Comparison of ENCODE assay signal across 27 cellular contexts in the genomic region with DNA sequence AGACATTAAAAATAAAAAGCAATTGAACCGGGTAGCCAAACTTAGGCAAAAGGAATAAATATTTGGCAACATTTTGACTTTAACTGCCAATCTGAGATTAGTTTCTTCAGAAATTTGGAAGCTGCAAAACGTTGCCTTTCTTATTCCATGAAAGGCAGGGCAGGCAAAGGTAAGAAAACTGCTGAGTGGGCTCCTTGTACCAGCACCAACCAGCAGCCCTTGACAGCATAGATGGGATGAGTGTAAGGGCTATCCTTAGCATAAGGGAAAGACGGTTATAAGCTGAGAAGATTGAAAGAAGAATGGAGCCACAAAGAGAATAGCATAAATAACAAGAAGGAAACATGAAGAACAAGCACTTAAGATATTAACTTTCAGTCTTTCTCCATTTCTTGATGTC. TPM values are rescaled to one million over a fixed set of nuclear protein-coding genes. Genes with fewer than 3 reads are reported as not detected.
DNase-seq lines count a peak whose midpoint lies in the region; ATAC-seq, FAIRE-seq and TF ChIP-seq lines count a peak whose summit lies in the region.
"Had no signal": no experiment of that assay in that cellular context is flagged by ENCODE, and none has a peak within 500 bp of the region (broad histone marks: within the 10 kb centered on the region; RNA-seq: fewer than 3 reads in every experiment).

No MANE protein-coding gene starts in this region.

- intact Hi-C loops in activated CD4-positive, alpha-beta T cell treated with anti-CD3 and anti-CD28 coated beads, Interleukin-2, amount 10 ng/mL, durations not matched to agents 24 days and 14 days (cut with micrococcal nuclease): no loop called here
- intact Hi-C loops in activated CD4-positive, alpha-beta T cell treated with anti-CD3 and anti-CD28 coated beads for 36 hours (cut with DNase I, micrococcal nuclease): loop anchor here in 1 of 2 experiments (10.0 kb wide), 1 partner anchor 113 kb away; no protein-coding TSS in a partner anchor

- no peaks in the 10 kb centered on the region for H3K9me3 Mint-ChIP-seq in activated CD4-positive, alpha-beta T cell treated with anti-CD3 and anti-CD28 coated beads, Interleukin-2, amount 10 ng/mL, durations not matched to agents 24 days and 14 days
- no peaks in the 10 kb centered on the region for H3K9me3 Mint-ChIP-seq in activated CD4-positive, alpha-beta T cell treated with anti-CD3 and anti-CD28 coated beads for 36 hours (ENCODE audit: low read depth)
- H3K9me3 Mint-ChIP-seq: IgD-negative memory B cell had no signal

- H3K36me3 ChIP-seq in HUES48 (ENCODE audit: control insufficient read depth, insufficient read depth, low read length) (peaks cover 92% of the 10 kb centered on the region), H1 (ENCODE audit: control insufficient read depth in 2 of 4, insufficient read depth in 4 of 4, low read length in 3 of 4) (peaks cover 14 to 85% (median 56%) of the 10 kb centered on the region in 4 experiments), smooth muscle cell (ENCODE audit: low read depth) (peaks cover 9% of the 10 kb centered on the region)

- H3K4me1 ChIP-seq in HUES48 (ENCODE audit: control insufficient read depth, insufficient read depth, low read length): no peaks in the 10 kb centered on the region
- H3K4me1 ChIP-seq in H1 (replicated peaks in 1 of 4; ENCODE audit: control insufficient read depth in 3 of 4, insufficient read depth in 4 of 4, low read length in 3 of 4): no peaks in the 10 kb centered on the region
- no peaks in the 10 kb centered on the region for H3K4me1 ChIP-seq in smooth muscle cell (ENCODE audit: low read depth)
- H3K4me1 ChIP-seq: testis had no signal

- H3K18ac ChIP-seq in H1 (ENCODE audit: extremely low read depth, low read length): no peak overlapping the region

- no peak overlapping the region for H2AK5ac ChIP-seq in H1 (ENCODE audit: low read depth, low read length)

- WGBS in H1 (ENCODE audit: extremely low coverage in 1 of 2, insufficient coverage in 1 of 2, insufficient read length in 1 of 2, insufficient replicate concordance in 2 of 2, low coverage in 1 of 2, low lambda C conversion rate in 2 of 2, missing lambda C conversion rate in 1 of 2), 2 experiments: 84% methylated on average over 3 of the region's 3 CpGs; no CpG with 5 or more reads in 1 of the 2 experiments
- 90% methylated on average over 3 of the region's 3 CpGs for WGBS in smooth muscle cell (ENCODE audit: low lambda C conversion rate)

- POLR2A ChIA-PET in activated CD4-positive, alpha-beta T cell treated with anti-CD3 and anti-CD28 coated beads for 36 hours (lab: Charles Lee): no interaction called here
- POLR2A ChIA-PET in H1 (lab: Charles Lee; ENCODE audit: partially characterized antibody): interaction anchor here (0.7 to 1.3 kb wide), 3 partner anchors 9 to 23 kb away, joined by 3 to 5 read pairs (median 4); no protein-coding TSS in a partner anchor

- no peak overlapping the region for H3K56ac ChIP-seq in H1 (replicated peaks; ENCODE audit: insufficient read length, low read depth, low read length)

- no peak for FAIRE-seq in H1 (lab: Jason Lieb, UNC)
- FAIRE-seq: GM19239 had no signal

- peaks cover 15% of the 10 kb centered on the region for H3K4me1 Mint-ChIP-seq in activated CD4-positive, alpha-beta T cell treated with anti-CD3 and anti-CD28 coated beads, Interleukin-2, amount 10 ng/mL, durations not matched to agents 24 days and 14 days
- peaks cover 10% of the 10 kb centered on the region for H3K4me1 Mint-ChIP-seq in activated CD4-positive, alpha-beta T cell treated with anti-CD3 and anti-CD28 coated beads for 36 hours

- no peaks in the 10 kb centered on the region for H3K27me3 Mint-ChIP-seq in activated CD4-positive, alpha-beta T cell treated with anti-CD3 and anti-CD28 coated beads, Interleukin-2, amount 10 ng/mL, durations not matched to agents 24 days and 14 days
- no peaks in the 10 kb centered on the region for H3K27me3 Mint-ChIP-seq in activated CD4-positive, alpha-beta T cell treated with anti-CD3 and anti-CD28 coated beads for 36 hours
- H3K27me3 Mint-ChIP-seq: IgD-negative memory B cell had no signal

- TF ChIP-seq POLR2A in H1 (IDR thresholded peaks at IDR 0.05; ENCODE audit: control extremely low read depth in 1 of 2, low read depth in 2 of 2, low read length in 2 of 2): no peak

- peaks cover 72% of the 10 kb centered on the region for H3K36me3 Mint-ChIP-seq in activated CD4-positive, alpha-beta T cell treated with anti-CD3 and anti-CD28 coated beads, Interleukin-2, amount 10 ng/mL, durations not matched to agents 24 days and 14 days (ENCODE audit: low read depth)
- peaks cover 32% of the 10 kb centered on the region for H3K36me3 Mint-ChIP-seq in activated CD4-positive, alpha-beta T cell treated with anti-CD3 and anti-CD28 coated beads for 36 hours (ENCODE audit: low read depth)
- H3K36me3 Mint-ChIP-seq: IgD-negative memory B cell had no signal

- no peak overlapping the region for H2BK5ac ChIP-seq in H1 (ENCODE audit: low read depth, low read length)

- CTCF ChIA-PET in activated CD4-positive, alpha-beta T cell treated with anti-CD3 and anti-CD28 coated beads for 36 hours (lab: Charles Lee): interaction anchor here (0.6 to 1.5 kb wide), 2 partner anchors 21 to 166 kb away, joined by 4 read pairs; no protein-coding TSS in a partner anchor
- CTCF ChIA-PET in H1 (lab: Charles Lee; ENCODE audit: partially characterized antibody): interaction anchor here (1.2 to 1.3 kb wide), 2 partner anchors 234 to 236 kb away, joined by 3 read pairs; no protein-coding TSS in a partner anchor

- H2BK12ac ChIP-seq in H1 (ENCODE audit: low read depth, low read length): no peak overlapping the region

- TF ChIP-seq CTCF in H1 (IDR thresholded peaks at IDR 0.05; ENCODE audit: control extremely low read depth in 1 of 3, insufficient read depth in 1 of 3, low read depth in 1 of 3, low read length in 3 of 3) (no peak), smooth muscle cell (IDR thresholded peaks at IDR 0.05; ENCODE audit: borderline replicate concordance, insufficient read depth, poor library complexity, severe bottlenecking) (no peak)

- H3K9me3 ChIP-seq in HUES48 (ENCODE audit: control insufficient read depth, insufficient read depth, low read length) (no peaks in the 10 kb centered on the region), H1 (ENCODE audit: insufficient read depth in 2 of 2, low read depth in 1 of 2, low read length in 1 of 2) (no peaks in the 10 kb centered on the region), smooth muscle cell (replicated peaks; ENCODE audit: low read depth) (no peaks in the 10 kb centered on the region)
- H3K9me3 ChIP-seq: heart right ventricle, testis had no signal

- no peak overlapping the region for H3K4me3 Mint-ChIP-seq in activated CD4-positive, alpha-beta T cell treated with anti-CD3 and anti-CD28 coated beads, Interleukin-2, amount 10 ng/mL, durations not matched to agents 24 days and 14 days
- no peak overlapping the region for H3K4me3 Mint-ChIP-seq in activated CD4-positive, alpha-beta T cell treated with anti-CD3 and anti-CD28 coated beads for 36 hours
- H3K4me3 Mint-ChIP-seq: IgD-negative memory B cell had no signal

- no peak overlapping the region for H3K9ac ChIP-seq in HUES48 (ENCODE audit: low read depth, low read length)
- no peak overlapping the region for H3K9ac ChIP-seq in H1 (replicated peaks in 1 of 4; ENCODE audit: extremely low read depth in 1 of 4, low read depth in 3 of 4, low read length in 3 of 4)
- H3K9ac ChIP-seq in smooth muscle cell (ENCODE audit: low read depth): no peak overlapping the region

- H3K27me3 ChIP-seq in HUES48 (ENCODE audit: control insufficient read depth, insufficient read depth, low read length): no peaks in the 10 kb centered on the region
- no peaks in the 10 kb centered on the region for H3K27me3 ChIP-seq in H1 (replicated peaks in 1 of 4; ENCODE audit: control insufficient read depth in 3 of 4, extremely low read depth in 1 of 4, insufficient read depth in 3 of 4, low read length in 3 of 4)
- no peaks in the 10 kb centered on the region for H3K27me3 ChIP-seq in smooth muscle cell (ENCODE audit: low read depth)
- H3K27me3 ChIP-seq: heart right ventricle, testis had no signal

- H3K79me2 ChIP-seq in H1 (ENCODE audit: control insufficient read depth in 1 of 2, insufficient read depth in 2 of 2, low read length in 2 of 2) (no peaks in the 10 kb centered on the region), smooth muscle cell (ENCODE audit: low read depth) (no peaks in the 10 kb centered on the region)

- no peaks in the 10 kb centered on the region for H3K79me1 ChIP-seq in H1 (ENCODE audit: low read depth, low read length)

- no peaks in the 10 kb centered on the region for H3K23me2 ChIP-seq in H1 (ENCODE audit: low read depth, low read length)

- H4K8ac ChIP-seq in H1 (ENCODE audit: extremely low read depth, insufficient read depth, low read length): no peak overlapping the region

- no peak for TF ChIP-seq RAD21 in H1 (IDR thresholded peaks at IDR 0.05 in 1 of 2, conservative IDR thresholded peaks at IDR 0.05 in 1 of 2; ENCODE audit: low read depth in 2 of 2, low read length in 2 of 2)

- no peak for TF ChIP-seq EP300 in H1 (IDR thresholded peaks at IDR 0.05; ENCODE audit: borderline replicate concordance in 1 of 2, low read depth in 2 of 2, low read length in 2 of 2)

- no peak overlapping the region for H3K4me2 ChIP-seq in H1 (ENCODE audit: insufficient read depth in 1 of 2, low read depth in 2 of 2, low read length in 2 of 2)
- no peak overlapping the region for H3K4me2 ChIP-seq in smooth muscle cell

- no peak for ATAC-seq in activated CD4-positive, alpha-beta T cell treated with anti-CD3 and anti-CD28 coated beads for 36 hours
- ATAC-seq in GM21447 (IDR thresholded peaks at IDR 0.05; ENCODE audit: unreplicated experiment) (no peak), GM21529 (IDR thresholded peaks at IDR 0.05; ENCODE audit: unreplicated experiment) (no peak)
- ATAC-seq: heart right ventricle, left lobe of liver had no signal

- no peak overlapping the region for H3K4ac ChIP-seq in H1 (replicated peaks; ENCODE audit: insufficient read length, low read depth, low read length)

- DNase-seq in activated CD4-positive, alpha-beta T cell treated with anti-CD3 and anti-CD28 coated beads, Interleukin-2, amount 10 ng/mL, durations not matched to agents 24 days and 14 days: no peak
- no peak for DNase-seq in activated CD4-positive, alpha-beta T cell treated with anti-CD3 and anti-CD28 coated beads for 36 hours
- DNase-seq in H1 (ENCODE audit: low read depth in 1 of 2, low spot score in 2 of 2) (no peak), smooth muscle cell (lab: John Stamatoyannopoulos, UW; ENCODE audit: unreplicated experiment) (no peak), AG08395 (ENCODE audit: low spot score) (no peak)
- DNase-seq: activated CD4-positive, alpha-beta T cell treated with anti-CD3 and anti-CD28 coated beads, Interleukin-2, amount 50 U/mL, for 1 hour; activated CD8-positive, alpha-beta memory T cell treated with anti-CD3 and anti-CD28 coated beads, Interleukin-2, amount 50 U/mL, for 48 hours; AML-193; amygdala; COR-L47; DMS79 treated with DMSO at 0.1 percent for 48 hours; foreskin fibroblast; heart right ventricle; NCI-H1417 treated with DMSO at 0.1 percent for 48 hours; NCI-H2107; NCI-H510A; NK-92 treated with Interleukin-12 subunit alpha and Interleukin-12 subunit beta, amount 100 ng/mL, for 24 hours; SHP77 treated with DMSO at 0.1 percent for 48 hours; SW 1271; testis had no signal

- H3K14ac ChIP-seq in H1 (ENCODE audit: insufficient read length): no peak overlapping the region

- H2BK120ac ChIP-seq in H1 (replicated peaks; ENCODE audit: low read depth, low read length): no peak overlapping the region

- no peak overlapping the region for H2BK20ac ChIP-seq in H1 (ENCODE audit: low read length)

- peaks cover 50% of the 10 kb centered on the region for H3F3A ChIP-seq in smooth muscle cell (ENCODE audit: low read depth)

- H3K27ac Mint-ChIP-seq in activated CD4-positive, alpha-beta T cell treated with anti-CD3 and anti-CD28 coated beads, Interleukin-2, amount 10 ng/mL, durations not matched to agents 24 days and 14 days: peak overlapping the region; percentile 60
- no peak overlapping the region for H3K27ac Mint-ChIP-seq in activated CD4-positive, alpha-beta T cell treated with anti-CD3 and anti-CD28 coated beads for 36 hours

- no peak overlapping the region for H3K4me3 ChIP-seq in HUES48 (ENCODE audit: low read depth, low read length)
- no peak overlapping the region for H3K4me3 ChIP-seq in H1 (ENCODE audit: extremely low read depth in 1 of 4, insufficient read depth in 2 of 4, low read depth in 3 of 4, low read length in 4 of 4)
- H3K4me3 ChIP-seq in smooth muscle cell: no peak overlapping the region
- H3K4me3 ChIP-seq: heart right ventricle, testis had no signal

- no peak overlapping the region for H3K23ac ChIP-seq in H1 (ENCODE audit: insufficient read length)

- H4K5ac ChIP-seq in H1 (ENCODE audit: insufficient read length, low read depth, low read length): no peak overlapping the region

- H2AFZ ChIP-seq in H1 (ENCODE audit: low read length) (no peak overlapping the region), smooth muscle cell (ENCODE audit: low read depth) (no peak overlapping the region)

- no peak overlapping the region for H2BK15ac ChIP-seq in H1 (ENCODE audit: low read length)

- H4K20me1 ChIP-seq in H1 (replicated peaks in 1 of 2; ENCODE audit: control insufficient read depth in 1 of 2, insufficient read depth in 2 of 2, low read length in 2 of 2) (peaks cover 0 to 5% of the 10 kb centered on the region in 2 experiments), smooth muscle cell (ENCODE audit: low read depth) (peaks cover 50% of the 10 kb centered on the region)

- no peak overlapping the region for H4K91ac ChIP-seq in H1 (replicated peaks; ENCODE audit: insufficient read length, low read length)

- H3K27ac ChIP-seq in HUES48 (ENCODE audit: low read depth, low read length): peak overlapping the region; percentile 11
- no peak overlapping the region for H3K27ac ChIP-seq in H1 (ENCODE audit: low read depth, low read length)
- peak overlapping the region; percentile 2 for H3K27ac ChIP-seq in smooth muscle cell (ENCODE audit: low read depth)
- H3K27ac ChIP-seq: 22Rv1, testis had no signal

RNA-seq across cellular contexts. Expression of gene AP3M1, which starts 28.6 kb away (rescaled TPM):
- total RNA-seq in activated CD4-positive, alpha-beta T cell treated with anti-CD3 and anti-CD28 coated beads, Interleukin-2, amount 10 ng/mL, durations not matched to agents 24 days and 14 days: 51.0 and 51.9 TPM in 2 replicates
- 10 to 100 TPM; 41.9 to 42.0 TPM for total RNA-seq in activated CD4-positive, alpha-beta T cell treated with anti-CD3 and anti-CD28 coated beads for 36 hours
- 38.9 and 41.5 TPM in 2 replicates for total RNA-seq in H1 (2021; fragmentation: NEBNext Ultra II Directional; extraction: Animal tissue kit (Norgen Biotek cat#: 25700))
- polyA plus RNA-seq in H1 (2011; rRNA removed) (15.3 and 23.9 TPM in 2 replicates), smooth muscle cell (18.3 and 29.1 TPM in 2 replicates)
- 28.4 TPM for polyA plus RNA-seq in H1 (2011; cell fraction: cytosol; rRNA removed)
- polyA plus RNA-seq in H1 (2011; cell fraction: nucleus; rRNA removed): 11.6 TPM
- 21.7 to 40.7 TPM (median 27.8 TPM) in 4 replicates for polyA plus RNA-seq in H1 (2012, experiment 1 of 2)
- polyA plus RNA-seq in H1 (2012, experiment 2 of 2): 2.5 TPM
- 23.0 TPM for polyA plus RNA-seq in H1 (2013, experiment 1 of 2)
- polyA plus RNA-seq in H1 (2013, experiment 2 of 2): 23.0 TPM
- 41.5 and 54.9 TPM in 2 replicates for polyA minus RNA-seq in H1 (2011; rRNA and poly(A)+ RNA removed)
- polyA minus RNA-seq in H1 (2011; cell fraction: cytosol; rRNA and poly(A)+ RNA removed): 27.5 TPM
- polyA minus RNA-seq in H1 (2011; cell fraction: nucleus; rRNA and poly(A)+ RNA removed): 32.2 TPM
- total RNA-seq in smooth muscle cell: 28.5 and 29.3 TPM in 2 replicates

RNA-seq across cellular contexts. Expression of gene ADK, which starts 29.0 kb away (rescaled TPM):
- total RNA-seq in activated CD4-positive, alpha-beta T cell treated with anti-CD3 and anti-CD28 coated beads, Interleukin-2, amount 10 ng/mL, durations not matched to agents 24 days and 14 days: 54.8 and 58.3 TPM in 2 replicates
- 10 to 100 TPM; 53.7 to 55.0 TPM for total RNA-seq in activated CD4-positive, alpha-beta T cell treated with anti-CD3 and anti-CD28 coated beads for 36 hours
- total RNA-seq in H1 (2021; fragmentation: NEBNext Ultra II Directional; extraction: Animal tissue kit (Norgen Biotek cat#: 25700)): 39.8 and 42.4 TPM in 2 replicates
- polyA plus RNA-seq in H1 (2011; rRNA removed) (6.7 and 12.3 TPM in 2 replicates), smooth muscle cell (19.4 and 28.2 TPM in 2 replicates)
- 16.1 TPM for polyA plus RNA-seq in H1 (2011; cell fraction: cytosol; rRNA removed)
- 6.3 TPM for polyA plus RNA-seq in H1 (2011; cell fraction: nucleus; rRNA removed)
- polyA plus RNA-seq in H1 (2012, experiment 1 of 2): 21.7 to 24.9 TPM (median 23.2 TPM) in 4 replicates
- 3.2 TPM for polyA plus RNA-seq in H1 (2012, experiment 2 of 2)
- 24.0 TPM for polyA plus RNA-seq in H1 (2013, experiment 1 of 2)
- polyA plus RNA-seq in H1 (2013, experiment 2 of 2): 25.5 TPM
- polyA minus RNA-seq in H1 (2011; rRNA and poly(A)+ RNA removed): 12.9 and 17.9 TPM in 2 replicates
- 14.6 TPM for polyA minus RNA-seq in H1 (2011; cell fraction: cytosol; rRNA and poly(A)+ RNA removed)
- polyA minus RNA-seq in H1 (2011; cell fraction: nucleus; rRNA and poly(A)+ RNA removed): 30.2 TPM
- 20.7 and 25.1 TPM in 2 replicates for total RNA-seq in smooth muscle cell
